ENCODE assay signal across 8 cellular contexts in genomic region chr16:67260426-67261063, GRCh38. TPM values are rescaled to one million over a fixed set of nuclear protein-coding genes. Genes with fewer than 3 reads are reported as not detected.
A peak's percentile ranks its signal among the peaks of the same experiment; 100 is the strongest.
DNase-seq lines count a peak whose midpoint lies in the region; ATAC-seq, FAIRE-seq and TF ChIP-seq lines count a peak whose summit lies in the region.

No MANE protein-coding gene starts in this region.

- SMC1A ChIA-PET in GM12878 (lab: Charles Lee; ENCODE audit: uncharacterized antibody, unreplicated experiment), result interaction anchor here (0.6 to 2.0 kb wide), 25 partner anchors 8 to 368 kb away, joined by 3 to 39 read pairs (median 4); partner anchors contain the start of genes FHOD1, LRRC36, PLEKHG4 and TMEM208

- H3K4me1 ChIP-seq in GM12878 (ENCODE audit: control insufficient read depth, insufficient read depth, low read length) (no peaks in the 10 kb centered on the region), left lung (no peaks in the 10 kb centered on the region)

- no peak for TF ChIP-seq EP300 in GM12878 (IDR thresholded peaks at IDR 0.05; ENCODE audit: borderline replicate concordance in 1 of 2, control insufficient read depth in 1 of 2, low read depth in 2 of 2, low read length in 2 of 2)

- H4K20me1 ChIP-seq in GM12878 (ENCODE audit: control insufficient read depth, insufficient read depth), result no peaks in the 10 kb centered on the region

- DNase-seq in COR-L47 (lab: John Stamatoyannopoulos, UW) (peak; percentile 37), NCI-H82 treated with DMSO at 0.1 percent for 48 hours (lab: John Stamatoyannopoulos, UW; ENCODE audit: unreplicated experiment) (peak; percentile 22), GM12878 (ENCODE audit: low read depth, low spot score) (no peak), left lung (no peak), NCI-H1048 (lab: John Stamatoyannopoulos, UW) (no peak)

- POLR2A ChIA-PET in GM12878 (lab: Charles Lee), result interaction anchor here (0.6 to 1.3 kb wide), 2 partner anchors 11 to 216 kb away, joined by 3 to 4 read pairs; partner anchors contain the start of gene SLC9A5

- no peaks in the 10 kb centered on the region for H3K79me2 ChIP-seq in GM12878 (ENCODE audit: control insufficient read depth, insufficient read depth, low read length)

- no peak overlapping the region for H3K9ac ChIP-seq in GM12878 (ENCODE audit: control insufficient read depth, insufficient read depth, low read length)

- intact Hi-C loops in GM12878 (cut with micrococcal nuclease; ENCODE audit: unreplicated experiment), result loop anchor here (2.0 kb wide), 1 partner anchor 78 kb away; no protein-coding TSS in a partner anchor
- intact Hi-C loops in left lung (cut with DNase I), result no loop called here

- H3K4me3 ChIP-seq in GM12878 (no peak overlapping the region), left lung (no peak overlapping the region)

- BruUV-seq in GM12878 (replicated peaks; lab: Mats Ljungman, UMichigan), result no TSS peak

- H3K27me3 ChIP-seq in GM12878 (replicated peaks in 1 of 2; ENCODE audit: control insufficient read depth in 2 of 2, insufficient read depth in 2 of 2, low read length in 1 of 2), result no peaks in the 10 kb centered on the region
- H3K27me3 ChIP-seq in left lung, result no peaks in the 10 kb centered on the region

- CTCF ChIA-PET in GM12878 (lab: Yijun Ruan, JAX), result interaction anchor here (0.6 to 3.6 kb wide), 39 partner anchors 10 to 254 kb away, joined by 3 to 78 read pairs (median 5); partner anchors contain the start of genes FHOD1, PLEKHG4, SLC9A5 and TMEM208

- H3K4me2 ChIP-seq in GM12878 (ENCODE audit: control insufficient read depth, insufficient read depth), result no peak overlapping the region

- no peak for TF ChIP-seq POLR2A in GM12878 (IDR thresholded peaks at IDR 0.05; ENCODE audit: low read depth, low read length)

- no peaks in the 10 kb centered on the region; a peak in 1 of 4 replicates for H3K36me3 ChIP-seq in GM12878 (ENCODE audit: control insufficient read depth in 2 of 2, insufficient read depth in 2 of 2, low read length in 1 of 2)
- H3K36me3 ChIP-seq in left lung, result no peaks in the 10 kb centered on the region

- WGBS in GM12878 (ENCODE audit: insufficient coverage, insufficient replicate concordance, low lambda C conversion rate, missing lambda C conversion rate), result 74% methylated on average over 4 of the region's 4 CpGs

- FAIRE-seq in GM12878 (lab: Jason Lieb, UNC), result peak; percentile 89

- peak; percentile 77 to 81 (median 80) for TF ChIP-seq CTCF in GM12878 (IDR thresholded peaks at IDR 0.05 in 2 of 3, conservative IDR thresholded peaks at IDR 0.05 in 1 of 3; ENCODE audit: control insufficient read depth in 2 of 3, extremely low read depth in 1 of 3, insufficient read depth in 1 of 3, low read depth in 3 of 3, low read length in 3 of 3)
- peak; percentile 20 to 35 for TF ChIP-seq CTCF in left lung (IDR thresholded peaks at IDR 0.05)

- ATAC-seq in GM21423 (IDR thresholded peaks at IDR 0.05; ENCODE audit: unreplicated experiment) (peak; percentile 49), GM12878 (peak; percentile 88), left lung (peak; percentile 89), HG03378 (IDR thresholded peaks at IDR 0.05; ENCODE audit: unreplicated experiment) (no peak), GM18867 (IDR thresholded peaks at IDR 0.05; ENCODE audit: unreplicated experiment) (no peak)

- H3K27ac ChIP-seq in GM12878 (ENCODE audit: control insufficient read depth, insufficient read depth) (no peak overlapping the region), left lung (no peak overlapping the region)

- RAD21 ChIA-PET in GM12878 (lab: Charles Lee; ENCODE audit: unreplicated experiment), result interaction anchor here (0.7 to 2.5 kb wide), 29 partner anchors 11 to 253 kb away, joined by 3 to 73 read pairs (median 4); partner anchors contain the start of genes FHOD1 and TMEM208

- H3K9me3 ChIP-seq in GM12878 (replicated peaks; ENCODE audit: control insufficient read depth, insufficient read depth, low read length) (no peaks in the 10 kb centered on the region), left lung (no peaks in the 10 kb centered on the region)

- peak; percentile 94 for TF ChIP-seq RAD21 in GM12878 (IDR thresholded peaks at IDR 0.05; ENCODE audit: insufficient read depth, low read depth, low read length)

- no peak overlapping the region for H2AFZ ChIP-seq in GM12878 (ENCODE audit: control insufficient read depth, low read depth, low read length)

- in situ Hi-C loops in GM12878 (cut with MboI), result no loop called here

TF ChIP-seq in GM12878, 131 proteins besides CTCF, POLR2A, EP300 and RAD21 (continues in another document):
- TF ChIP-seq JUNB (IDR thresholded peaks at IDR 0.05), result no peak

RNA-seq across cellular contexts. Expression of gene SLC9A5, which starts 11.8 kb away (rescaled TPM):
- total RNA-seq in GM12878 (2013; cell fraction: nucleolus; rRNA removed), result 4.8 and 5.2 TPM in 2 replicates
- total RNA-seq in GM12878 (2014; rRNA removed) (1.3 and 2.0 TPM in 2 replicates), GM12878 (2014; rRNA removed; fragmentation: Illumina TruSeq; extraction: Trizol) (0.85 and 1.1 TPM in 2 replicates), GM12878 (2021) (2.4 and 3.2 TPM in 2 replicates), left lung (1 to 10 TPM; 3.2 to 4.0 TPM)
- 0.75 TPM for polyA plus RNA-seq in GM12878 (2011; ENCODE audit: low read depth)
- polyA plus RNA-seq in GM12878 (2011; rRNA removed) (4.8 and 5.7 TPM in 2 replicates), GM12878 (2014; fragmentation: Illumina TruSeq; extraction: Trizol) (1.1 and 1.5 TPM in 2 replicates), GM12878 (2014; fragmentation: Nextera tagmentation; extraction: Ambion mirVana) (under 1 TPM; 0.26 to 0.27 TPM), GM12878 (2014; rRNA removed) (2.3 and 2.7 TPM in 2 replicates), GM12878 (2016; fragmentation: Nextera tagmentation; extraction: Ambion mirVana) (1 to 10 TPM; 1.4 to 1.5 TPM)
- 6.0 and 7.4 TPM in 2 replicates for polyA plus RNA-seq in GM12878 (2011; cell fraction: cytosol; rRNA removed)
- polyA plus RNA-seq in GM12878 (2011; cell fraction: nucleus; rRNA removed), result 41.4 and 46.4 TPM in 2 replicates
- polyA plus RNA-seq in GM12878 (2012), result 1.8 and 1.9 TPM in 2 replicates
- 3.9 and 7.1 TPM in 2 replicates for polyA minus RNA-seq in GM12878 (2011; rRNA and poly(A)+ RNA removed)
- polyA minus RNA-seq in GM12878 (2011; cell fraction: cytosol; rRNA and poly(A)+ RNA removed), result 0.67 and 1.6 TPM in 2 replicates
- 10.3 and 10.4 TPM in 2 replicates for polyA minus RNA-seq in GM12878 (2011; cell fraction: nucleus; rRNA and poly(A)+ RNA removed)

RNA-seq across cellular contexts. Expression of gene FHOD1, which starts 13.3 kb away (rescaled TPM):
- total RNA-seq in GM12878 (2013; cell fraction: nucleolus; rRNA removed), result 48.1 and 49.7 TPM in 2 replicates
- total RNA-seq in GM12878 (2014; rRNA removed) (26.0 and 31.7 TPM in 2 replicates), GM12878 (2014; rRNA removed; fragmentation: Illumina TruSeq; extraction: Trizol) (8.9 and 10.6 TPM in 2 replicates), GM12878 (2021) (65.6 and 65.7 TPM in 2 replicates), left lung (100 to 1,000 TPM in 1 of 2 donors, 10 to 100 TPM in 1; 68.4 to 132 TPM)
- polyA plus RNA-seq in GM12878 (2011; ENCODE audit: low read depth), result 18.0 TPM
- polyA plus RNA-seq in GM12878 (2011; rRNA removed) (11.7 and 20.9 TPM in 2 replicates), GM12878 (2014; fragmentation: Illumina TruSeq; extraction: Trizol) (10.0 and 18.5 TPM in 2 replicates), GM12878 (2014; fragmentation: Nextera tagmentation; extraction: Ambion mirVana) (10 to 100 TPM in 1 of 2 experiments, 1 to 10 TPM in 1; 9.0 to 17.7 TPM), GM12878 (2014; rRNA removed) (35.6 and 45.2 TPM in 2 replicates), GM12878 (2016; fragmentation: Nextera tagmentation; extraction: Ambion mirVana) (10 to 100 TPM; 13.6 to 14.4 TPM)
- polyA plus RNA-seq in GM12878 (2011; cell fraction: cytosol; rRNA removed), result 21.3 and 24.3 TPM in 2 replicates
- polyA plus RNA-seq in GM12878 (2011; cell fraction: nucleus; rRNA removed), result 229 and 274 TPM in 2 replicates
- 28.8 and 33.4 TPM in 2 replicates for polyA plus RNA-seq in GM12878 (2012)
- 17.7 and 20.1 TPM in 2 replicates for polyA minus RNA-seq in GM12878 (2011; rRNA and poly(A)+ RNA removed)
- 13.9 and 23.9 TPM in 2 replicates for polyA minus RNA-seq in GM12878 (2011; cell fraction: cytosol; rRNA and poly(A)+ RNA removed)
- 22.0 and 39.2 TPM in 2 replicates for polyA minus RNA-seq in GM12878 (2011; cell fraction: nucleus; rRNA and poly(A)+ RNA removed)

RNA-seq across cellular contexts. Expression of gene PLEKHG4, which starts 18.8 kb away (rescaled TPM):
- total RNA-seq in GM12878 (2013; cell fraction: nucleolus; rRNA removed), result 2.0 and 3.3 TPM in 2 replicates
- 0.93 and 2.6 TPM in 2 replicates for total RNA-seq in GM12878 (2014; rRNA removed)
- total RNA-seq in GM12878 (2014; rRNA removed; fragmentation: Illumina TruSeq; extraction: Trizol), result 0.69 and 0.98 TPM in 2 replicates
- 1.0 and 3.1 TPM in 2 replicates for total RNA-seq in GM12878 (2021)
- polyA plus RNA-seq in GM12878 (2011; ENCODE audit: low read depth), result 0.24 TPM
- polyA plus RNA-seq in GM12878 (2011; rRNA removed), result 0.59 and 1.4 TPM in 2 replicates
- 2.4 and 3.0 TPM in 2 replicates for polyA plus RNA-seq in GM12878 (2011; cell fraction: cytosol; rRNA removed)
- polyA plus RNA-seq in GM12878 (2011; cell fraction: nucleus; rRNA removed), result 15.8 and 16.0 TPM in 2 replicates
- 0.39 and 0.42 TPM in 2 replicates for polyA plus RNA-seq in GM12878 (2012)
- polyA plus RNA-seq in GM12878 (2014; fragmentation: Illumina TruSeq; extraction: Trizol), result 0.54 TPM in 1 of 2 replicates, not detected in the other
- under 1 TPM; 0.14 to 0.24 TPM for polyA plus RNA-seq in GM12878 (2014; fragmentation: Nextera tagmentation; extraction: Ambion mirVana)
- polyA plus RNA-seq in GM12878 (2014; rRNA removed), result 1.7 and 1.8 TPM in 2 replicates
- 1 to 10 TPM in 1 of 2 experiments, under 1 TPM in 1; 0.64 to 1.1 TPM for polyA plus RNA-seq in GM12878 (2016; fragmentation: Nextera tagmentation; extraction: Ambion mirVana)
- 0.88 and 1.8 TPM in 2 replicates for polyA minus RNA-seq in GM12878 (2011; rRNA and poly(A)+ RNA removed)
- polyA minus RNA-seq in GM12878 (2011; cell fraction: cytosol; rRNA and poly(A)+ RNA removed), result 2.1 and 5.0 TPM in 2 replicates
- 3.3 and 4.5 TPM in 2 replicates for polyA minus RNA-seq in GM12878 (2011; cell fraction: nucleus; rRNA and poly(A)+ RNA removed)
- total RNA-seq in left lung, result 10 to 100 TPM; 24.9 to 28.5 TPM

RNA-seq across cellular contexts. Expression of gene TMEM208, which starts 33.6 kb away (rescaled TPM):
- 22.6 and 25.6 TPM in 2 replicates for total RNA-seq in GM12878 (2013; cell fraction: nucleolus; rRNA removed)
- 37.9 and 48.4 TPM in 2 replicates for total RNA-seq in GM12878 (2014; rRNA removed)
- total RNA-seq in GM12878 (2014; rRNA removed; fragmentation: Illumina TruSeq; extraction: Trizol), result 34.1 and 35.0 TPM in 2 replicates
- total RNA-seq in GM12878 (2021), result 45.9 and 46.8 TPM in 2 replicates
- polyA plus RNA-seq in GM12878 (2011; ENCODE audit: low read depth), result 30.4 TPM
- 27.8 and 39.4 TPM in 2 replicates for polyA plus RNA-seq in GM12878 (2011; rRNA removed)
- 57.1 and 59.1 TPM in 2 replicates for polyA plus RNA-seq in GM12878 (2011; cell fraction: cytosol; rRNA removed)
- 37.1 and 38.2 TPM in 2 replicates for polyA plus RNA-seq in GM12878 (2011; cell fraction: nucleus; rRNA removed)
- polyA plus RNA-seq in GM12878 (2012), result 48.9 and 50.2 TPM in 2 replicates
- 25.1 and 42.6 TPM in 2 replicates for polyA plus RNA-seq in GM12878 (2014; fragmentation: Illumina TruSeq; extraction: Trizol)
- 100 to 1,000 TPM; 169 to 244 TPM for polyA plus RNA-seq in GM12878 (2014; fragmentation: Nextera tagmentation; extraction: Ambion mirVana)
- 51.1 and 59.8 TPM in 2 replicates for polyA plus RNA-seq in GM12878 (2014; rRNA removed)
- 100 to 1,000 TPM; 128 to 143 TPM for polyA plus RNA-seq in GM12878 (2016; fragmentation: Nextera tagmentation; extraction: Ambion mirVana)
- polyA minus RNA-seq in GM12878 (2011; rRNA and poly(A)+ RNA removed), result 26.0 and 46.0 TPM in 2 replicates
- 6.2 and 8.0 TPM in 2 replicates for polyA minus RNA-seq in GM12878 (2011; cell fraction: cytosol; rRNA and poly(A)+ RNA removed)
- polyA minus RNA-seq in GM12878 (2011; cell fraction: nucleus; rRNA and poly(A)+ RNA removed), result 17.3 and 30.6 TPM in 2 replicates
- 10 to 100 TPM; 43.8 to 56.9 TPM for total RNA-seq in left lung

Comparison
In these comparisons a context has a peak if more than half of its experiments do, and no peak if none do; other contexts are left out.
1. DNase-seq: peak in COR-L47 (single experiment) and NCI-H82 treated with DMSO at 0.1 percent for 48 hours (single experiment); none in GM12878 (single experiment), left lung (0 of 2) and NCI-H1048 (single experiment).
2. ATAC-seq: peak in GM21423 (single experiment), GM12878 (single experiment) and left lung (single experiment); none in HG03378 (single experiment) and GM18867 (single experiment).
3. RNA of gene PLEKHG4, which starts 18.8 kb away (total RNA-seq): 24.9 to 28.5 TPM in left lung; 0.69 to 3.3 TPM in GM12878; every median in the first group is over 4 times any median in the second.